Comparison of ENCODE assay signal across 9 cellular contexts in the genomic region with DNA sequence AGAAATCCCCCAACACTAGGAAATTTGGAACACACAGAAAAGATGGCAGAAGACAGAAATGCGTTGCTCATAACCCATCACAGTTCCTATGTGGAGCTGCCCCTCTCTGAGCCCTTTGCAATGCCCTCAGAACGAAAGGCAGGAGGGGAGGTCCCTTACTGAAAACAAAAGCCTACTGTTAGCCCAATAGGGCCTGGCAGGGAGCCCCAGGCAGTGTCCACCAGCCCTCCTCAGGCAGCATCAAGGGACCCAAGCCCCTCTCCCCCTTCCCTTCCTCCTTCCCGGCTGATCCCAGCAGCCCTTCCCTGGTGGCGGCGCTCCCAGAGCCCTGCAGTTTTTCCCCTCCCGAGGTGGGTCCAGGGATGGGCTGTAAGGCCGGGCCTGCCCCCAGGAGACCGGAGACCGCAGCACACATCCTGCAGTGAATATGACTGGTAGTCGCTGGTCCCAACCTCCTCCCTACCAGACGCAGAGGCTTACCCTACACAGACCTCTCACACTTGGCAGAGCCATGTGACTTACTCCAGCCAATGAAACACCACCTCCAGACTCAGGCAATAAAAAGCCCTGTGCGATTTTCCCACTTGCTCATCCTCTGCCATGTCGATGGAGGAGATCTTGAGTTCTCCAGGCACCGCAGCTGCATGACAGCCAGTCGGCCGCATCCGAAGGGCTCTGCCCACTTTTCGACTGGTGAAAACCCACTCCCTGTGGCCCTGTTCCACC. TPM values are rescaled to one million over a fixed set of nuclear protein-coding genes. Genes with fewer than 3 reads are reported as not detected.
DNase-seq lines count a peak whose midpoint lies in the region; ATAC-seq, FAIRE-seq and TF ChIP-seq lines count a peak whose summit lies in the region.
"Had no signal": no experiment of that assay in that cellular context is flagged by ENCODE, and none has a peak within 500 bp of the region (broad histone marks: within the 10 kb centered on the region; RNA-seq: fewer than 3 reads in every experiment).

No MANE protein-coding gene starts in this region.

- H3K27me3 ChIP-seq in HCT116 (ENCODE audit: insufficient read depth, low read length) (no peaks in the 10 kb centered on the region), Peyer's patch (no peaks in the 10 kb centered on the region), small intestine (ENCODE audit: control insufficient read depth in 2 of 2, insufficient read depth in 2 of 2, low read length in 2 of 2) (no peaks in the 10 kb centered on the region)

- H3K4me3 Mint-ChIP-seq in MCF 10A (ENCODE audit: unreplicated experiment) = no peak overlapping the region

- POLR2A ChIA-PET in HCT116 (lab: Charles Lee) = no interaction called here
- POLR2A ChIA-PET in MCF 10A (lab: Yijun Ruan, JAX) = no interaction called here

- no TSS peak for BruUV-seq in HCT116 (replicated peaks; lab: Mats Ljungman, UMichigan)
- no TSS peak for BruUV-seq in MCF 10A (replicated peaks; lab: Mats Ljungman, UMichigan)

- WGBS in small intestine, 3 donors = 68 to 86% (median 68%) methylated on average over 18 of the region's 18 CpGs

- H3K9me2 ChIP-seq in HCT116 (ENCODE audit: insufficient read depth) = no peaks in the 10 kb centered on the region

- no peaks in the 10 kb centered on the region for H3K79me2 ChIP-seq in HCT116 (ENCODE audit: insufficient read depth, low read length)

- DNase-seq in HCT116 (ENCODE audit: low read depth, low spot score) (no peak), Peyer's patch (peak in 2 of 3 donors; percentile 85 to 86), caudate nucleus (lab: John Stamatoyannopoulos, UW) (peak in 49 of 61 donors; percentile 26 to 82 (median 64)), small intestine (peak; percentile 51), MCF 10A (ENCODE audit: unreplicated experiment) (no peak), occipital lobe (lab: John Stamatoyannopoulos, UW) (no peak), foreskin fibroblast (no peak)

- H3K4me1 ChIP-seq in HCT116 (ENCODE audit: control insufficient read depth in 1 of 2, insufficient read depth in 2 of 2, low read length in 2 of 2) (no peaks in the 10 kb centered on the region), Peyer's patch (peaks cover 0 to 19% (median 13%) of the 10 kb centered on the region in 4 donors), small intestine (ENCODE audit: control insufficient read depth in 2 of 2, insufficient read depth in 1 of 2, low read depth in 1 of 2, low read length in 1 of 2) (peaks cover 0 to 3% of the 10 kb centered on the region in 2 donors)

- H3K9me3 Mint-ChIP-seq in MCF 10A (ENCODE audit: unreplicated experiment) = no peaks in the 10 kb centered on the region

- H3K27ac ChIP-seq in HCT116 (ENCODE audit: low read depth, low read length) (no peak overlapping the region), Peyer's patch (peak overlapping the region; percentile 73 to 89 (median 78)), caudate nucleus (ENCODE audit: low read depth, low read length) (peak overlapping the region; percentile 89), small intestine (ENCODE audit: low read depth in 1 of 2, low read length in 1 of 2) (peak overlapping the region; percentile 18 to 63)
- H3K27ac ChIP-seq: thoracic aorta had no signal

- no peak for TF ChIP-seq CTCF in HCT116 (IDR thresholded peaks at IDR 0.05 in 2 of 3, conservative IDR thresholded peaks at IDR 0.05 in 1 of 3; ENCODE audit: borderline replicate concordance in 1 of 3, insufficient read depth in 1 of 3, low read depth in 2 of 3, low read length in 2 of 3)
- TF ChIP-seq CTCF in Peyer's patch (IDR thresholded peaks at IDR 0.05) = peak in 1 of 6 experiments; percentile 7
- TF ChIP-seq CTCF in MCF 10A (IDR thresholded peaks at IDR 0.05; ENCODE audit: unreplicated experiment) = no peak
- no peak for TF ChIP-seq CTCF in foreskin fibroblast (IDR thresholded peaks at IDR 0.05; ENCODE audit: low read depth, low read length)

- H4K20me1 ChIP-seq in HCT116 (ENCODE audit: insufficient read depth) = no peaks in the 10 kb centered on the region

- TF ChIP-seq RAD21 in HCT116 (IDR thresholded peaks at IDR 0.05; ENCODE audit: low read depth) = no peak

- peak overlapping the region; percentile 78 for H2AFZ ChIP-seq in HCT116 (ENCODE audit: low read depth, low read length, poor library complexity, severe bottlenecking)

- peaks cover 3% of the 10 kb centered on the region for H3K27me3 Mint-ChIP-seq in MCF 10A (ENCODE audit: insufficient read depth, unreplicated experiment)

- H3K4me2 ChIP-seq in HCT116 (ENCODE audit: low read length) = no peak overlapping the region

- intact Hi-C loops in HCT116 (cut with micrococcal nuclease) = no loop called here
- intact Hi-C loops in MCF 10A (cut with micrococcal nuclease) = no loop called here

- H3K4me1 Mint-ChIP-seq in MCF 10A (ENCODE audit: insufficient read depth, unreplicated experiment) = no peaks in the 10 kb centered on the region

- H3K4me3 ChIP-seq in HCT116 (replicated peaks in 1 of 2; ENCODE audit: low read depth in 1 of 2, low read length in 2 of 2) (no peak overlapping the region), Peyer's patch (peak overlapping the region in 2 of 4 donors; percentile 5 to 25), small intestine (ENCODE audit: low read depth in 1 of 2, low read length in 2 of 2) (no peak overlapping the region), foreskin fibroblast (ENCODE audit: low read depth in 1 of 2, low read length in 2 of 2) (no peak overlapping the region)
- H3K4me3 ChIP-seq: thoracic aorta had no signal

- CTCF ChIA-PET in HCT116 (lab: Charles Lee) = no interaction called here
- CTCF ChIA-PET in MCF 10A (lab: Yijun Ruan, JAX) = interaction anchor here (1.2 kb wide), 1 partner anchor 9 kb away, joined by 3 read pairs; no protein-coding TSS in a partner anchor

- H3K9me3 ChIP-seq in HCT116 (ENCODE audit: control insufficient read depth in 1 of 2, insufficient read depth in 1 of 2, low read depth in 1 of 2, low read length in 2 of 2) = no peaks in the 10 kb centered on the region
- H3K9me3 ChIP-seq in Peyer's patch = no peaks in the 10 kb centered on the region
- no peaks in the 10 kb centered on the region for H3K9me3 ChIP-seq in small intestine (ENCODE audit: control insufficient read depth, low read depth)
- H3K9me3 ChIP-seq: thoracic aorta had no signal

- TF ChIP-seq POLR2A in HCT116 (IDR thresholded peaks at IDR 0.05; ENCODE audit: borderline replicate concordance, extremely low read depth, insufficient read depth, insufficient read length) (no peak), Peyer's patch (IDR thresholded peaks at IDR 0.05) (no peak)

- H3K9ac ChIP-seq in HCT116 (ENCODE audit: low read length) = no peak overlapping the region

- RAD21 ChIA-PET in HCT116 (lab: Charles Lee; ENCODE audit: low non-redundant PET in 1 of 2, low total read pairs in 2 of 2, uncharacterized antibody in 2 of 2, unreplicated experiment in 2 of 2) = no interaction called here

- H3K36me3 ChIP-seq in HCT116 (ENCODE audit: control insufficient read depth in 1 of 2, insufficient read depth in 2 of 2, low read length in 2 of 2) (no peaks in the 10 kb centered on the region), Peyer's patch (no peaks in the 10 kb centered on the region), small intestine (ENCODE audit: control insufficient read depth in 2 of 2, insufficient read depth in 2 of 2, low read length in 2 of 2) (no peaks in the 10 kb centered on the region)
- H3K36me3 ChIP-seq: thoracic aorta had no signal

- ATAC-seq in GM18508 (IDR thresholded peaks at IDR 0.05; ENCODE audit: insufficient read depth, unreplicated experiment) (peak; percentile 64), HCT116 (peak; percentile 76)

- FAIRE-seq in small intestine (lab: Jason Lieb, UNC) = no peak

- no peak overlapping the region for H3K27ac Mint-ChIP-seq in MCF 10A (ENCODE audit: low read depth, unreplicated experiment)

- H3K36me3 Mint-ChIP-seq in MCF 10A (ENCODE audit: insufficient read depth, unreplicated experiment) = no peaks in the 10 kb centered on the region

TF ChIP-seq in HCT116, 20 proteins besides CTCF, POLR2A, EP300 and RAD21 (continues in another document):
- TF ChIP-seq EZH2phosphoT487 (IDR thresholded peaks at IDR 0.05; ENCODE audit: borderline replicate concordance) = no peak
- TF ChIP-seq CEBPB (IDR thresholded peaks at IDR 0.05; ENCODE audit: low read depth) = no peak
- TF ChIP-seq FOSL1 (IDR thresholded peaks at IDR 0.05; ENCODE audit: low read depth) = no peak
- no peak for TF ChIP-seq TCF7L2 (IDR thresholded peaks at IDR 0.05; ENCODE audit: borderline replicate concordance, extremely low read depth, insufficient read depth, insufficient read length)

RNA-seq across cellular contexts. Expression of gene DUSP2, which starts 19.4 kb away (rescaled TPM):
- total RNA-seq in HCT116 (2021; ENCODE audit: unreplicated experiment) = 24.5 TPM
- 21.5 and 25.6 TPM in 2 replicates for polyA plus RNA-seq in HCT116 (2012)
- 10 to 100 TPM in 1 of 4 donors, 1 to 10 TPM in 3; 2.7 to 28.1 (median 5.6) TPM for total RNA-seq in Peyer's patch
- 1 to 10 TPM in 2 of 3 donors, under 1 TPM in 1; 0.45 to 5.1 (median 3.0) TPM for polyA plus RNA-seq in small intestine
- 1.3 and 3.3 TPM in 2 replicates for total RNA-seq in MCF 10A (2022)
- total RNA-seq in occipital lobe = 7.3 TPM

RNA-seq across cellular contexts. Expression of gene ASTL, which starts 26.3 kb away (rescaled TPM):
- total RNA-seq in HCT116 (2021; ENCODE audit: unreplicated experiment) (0.34 TPM), Peyer's patch (not detected), MCF 10A (2022) (not detected in 2 replicates), occipital lobe (not detected)
- polyA plus RNA-seq in HCT116 (2012) = 0.09 and 0.56 TPM in 2 replicates
- polyA plus RNA-seq in small intestine = not detected
- total RNA-seq: thoracic aorta had no signal

RNA-seq across cellular contexts. Expression of gene STARD7, which starts 44.0 kb away (rescaled TPM):
- total RNA-seq in HCT116 (2021; ENCODE audit: unreplicated experiment) (160 TPM), Peyer's patch (100 to 1,000 TPM in 3 of 4 donors, 10 to 100 TPM in 1; 78.4 to 120 (median 112) TPM), MCF 10A (2022) (84.1 and 105 TPM in 2 replicates), occipital lobe (165 TPM)
- 53.5 and 64.4 TPM in 2 replicates for polyA plus RNA-seq in HCT116 (2012)
- 10 to 100 TPM; 44.5 to 84.5 (median 48.9) TPM for polyA plus RNA-seq in small intestine

RNA-seq across cellular contexts. Expression of gene ADRA2B, which starts 48.3 kb away (rescaled TPM):
- total RNA-seq in HCT116 (2021; ENCODE audit: unreplicated experiment) (0.47 TPM), Peyer's patch (under 1 TPM in 3 of 4 donors, not detected in 1; 0.28 to 0.67 (median 0.53) TPM), MCF 10A (2022) (not detected in 2 replicates), occipital lobe (not detected)
- 0.21 and 0.27 TPM in 2 replicates for polyA plus RNA-seq in HCT116 (2012)
- polyA plus RNA-seq in small intestine = 1 to 10 TPM in 1 of 3 donors, not detected in 2; 1.5 TPM

Comparison
In these comparisons a context has a peak if more than half of its experiments do, and no peak if none do; other contexts are left out.
1. DNase-seq: peak in Peyer's patch (2 of 3), caudate nucleus (49 of 61) and small intestine (single experiment); none in HCT116 (single experiment), MCF 10A (single experiment), occipital lobe (single experiment) and foreskin fibroblast (0 of 2).